Comparison of ENCODE assay signal across 29 cellular contexts in genomic region chr5:85628153-85628552, GRCh38.
"Had no signal": no experiment of that assay in that cellular context is flagged by ENCODE, and none has a peak within 500 bp of the region (broad histone marks: within the 10 kb centered on the region; RNA-seq: fewer than 3 reads in every experiment).

No MANE protein-coding gene starts in this region.

- H3K27me3 ChIP-seq: adrenal gland, body of pancreas, cardiac muscle cell, colonic mucosa, esophagus squamous epithelium had no signal

- H3K9me3 ChIP-seq: adrenal gland, body of pancreas, colonic mucosa, esophagus squamous epithelium had no signal

- ATAC-seq: activated CD4-positive, CD25-positive, alpha-beta regulatory T cell treated with anti-CD3 and anti-CD28 coated beads, Interleukin-2, amount 50 U/mL, for 24 hours; activated CD8-positive, alpha-beta T cell treated with anti-CD3 and anti-CD28 coated beads for 36 hours; activated naive CD8-positive, alpha-beta T cell treated with anti-CD3 and anti-CD28 coated beads, Interleukin-2, amount 50 U/mL, for 24 hours; activated T-cell treated with anti-CD3 and anti-CD28 coated beads, Interleukin-2, amount 50 U/mL, for 4 hours; body of pancreas had no signal

- H3K36me3 ChIP-seq: adrenal gland, cardiac muscle cell, colonic mucosa, esophagus squamous epithelium, WERI-Rb-1 had no signal

- FAIRE-seq: endothelial cell of umbilical vein had no signal

- DNase-seq: activated B cell treated with CpG ODN at 0.5 μM for 24 hours; activated CD4-positive, alpha-beta T cell treated with anti-CD3 and anti-CD28 coated beads for 48 hours; activated CD4-positive, alpha-beta T cell treated with anti-CD3 and anti-CD28 coated beads, Interleukin-2, amount 50 U/mL, for 1 hour; activated CD4-positive, alpha-beta T cell treated with anti-CD3 and anti-CD28 coated beads, Interleukin-2, amount 50 U/mL, for 48 hours; activated CD8-positive, alpha-beta memory T cell treated with anti-CD3 and anti-CD28 coated beads for 24 hours; activated CD8-positive, alpha-beta T cell treated with anti-CD3 and anti-CD28 coated beads for 36 hours; activated effector memory CD4-positive, alpha-beta T cell treated with anti-CD3 and anti-CD28 coated beads, Interleukin-2, amount 50 U/mL, for 16 hours; activated naive CD4-positive, alpha-beta T cell treated with anti-CD3 and anti-CD28 coated beads for 36 hours; activated naive CD8-positive, alpha-beta T cell treated with anti-CD3 and anti-CD28 coated beads for 36 hours; activated naive CD8-positive, alpha-beta T cell treated with anti-CD3 and anti-CD28 coated beads, Interleukin-2, amount 50 U/mL, for 24 hours; activated T-cell treated with anti-CD3 and anti-CD28 coated beads, Interleukin-2, amount 50 U/mL, for 4 hours; adrenal gland; amygdala; aorta; body of pancreas; central memory CD4-positive, alpha-beta T cell; cerebellar nuclear complex; colonic mucosa; effector CD8-positive, alpha-beta T cell; esophagus squamous epithelium; foreskin melanocyte; head of caudate nucleus; hippocampal formation; T1000; WERI-Rb-1 had no signal

- H3K4me3 ChIP-seq: adrenal gland, body of pancreas, cardiac muscle cell, colonic mucosa, esophagus squamous epithelium had no signal

- H3K4me1 ChIP-seq: adrenal gland, body of pancreas, colonic mucosa, esophagus squamous epithelium had no signal

- H3K27ac ChIP-seq: adrenal gland, body of pancreas, cardiac muscle cell, colonic mucosa, epithelial cell of prostate, esophagus squamous epithelium, WERI-Rb-1 had no signal
